ENCODE assay signal across 22 cellular contexts in genomic region chr1:199591468-199591867, GRCh38.
"Had no signal": no experiment of that assay in that cellular context is flagged by ENCODE, and none has a peak within 500 bp of the region (broad histone marks: within the 10 kb centered on the region; RNA-seq: fewer than 3 reads in every experiment).

No MANE protein-coding gene starts in this region.

- H3K27ac ChIP-seq: colonic mucosa, dorsolateral prefrontal cortex, esophagus muscularis mucosa, foreskin keratinocyte, gastroesophageal sphincter, heart right ventricle, left lung, lower lobe of right lung had no signal

- H3K4me1 ChIP-seq: colonic mucosa, esophagus muscularis mucosa, foreskin keratinocyte, gastroesophageal sphincter, left lung, lower lobe of right lung had no signal

- ATAC-seq: foreskin keratinocyte, gastroesophageal sphincter, heart right ventricle, left lung, left ventricle myocardium superior, lower lobe of right lung, mucosa of descending colon had no signal

- FAIRE-seq: endothelial cell of umbilical vein, frontal cortex, islet of Langerhans, keratinocyte had no signal

- H3K36me3 ChIP-seq: colonic mucosa, esophagus muscularis mucosa, gastroesophageal sphincter, heart right ventricle, left lung, lower lobe of right lung had no signal

- DNase-seq: colonic mucosa; dorsolateral prefrontal cortex; effector CD4-positive, alpha-beta T cell; effector memory CD4-positive, alpha-beta T cell; foreskin keratinocyte; glutamatergic neuron; head of caudate nucleus; heart right ventricle; hippocampal formation; left cardiac atrium; left lung; left ventricle myocardium superior; lower lobe of right lung; mesenchymal stem cell; mucosa of descending colon; naive B cell had no signal

- H3K27me3 ChIP-seq: colonic mucosa, dorsolateral prefrontal cortex, esophagus muscularis mucosa, gastroesophageal sphincter, heart right ventricle, left lung had no signal

- H3K9me3 ChIP-seq: colonic mucosa, esophagus muscularis mucosa, lower lobe of right lung, mucosa of descending colon had no signal

- H3K4me3 ChIP-seq: colonic mucosa, dorsolateral prefrontal cortex, esophagus muscularis mucosa, gastroesophageal sphincter, heart right ventricle, left lung, lower lobe of right lung, mucosa of descending colon had no signal
